In genomic region chr5:95956900-95957293, GRCh38 we compare ENCODE assay signal across 1 cellular context.
TF ChIP-seq lines count a peak whose summit lies in the region.

No MANE protein-coding gene starts in this region.

TF ChIP-seq in HepG2, 621 proteins besides CTCF, POLR2A, EP300 and RAD21 (continued from another document and continues in another):
- TF ChIP-seq ZNF142 (CRISPR knock-in tag; IDR thresholded peaks at IDR 0.05) = no peak
- no peak for TF ChIP-seq ZNF567 (CRISPR knock-in tag; IDR thresholded peaks at IDR 0.05; ENCODE audit: borderline replicate concordance)
- TF ChIP-seq ATF3 (CRISPR knock-in tag; IDR thresholded peaks at IDR 0.05) = no peak
- TF ChIP-seq ATF1 (CRISPR knock-in tag; IDR thresholded peaks at IDR 0.05) = no peak
- no peak for TF ChIP-seq CREM (IDR thresholded peaks at IDR 0.05)
- no peak for TF ChIP-seq CREM (CRISPR knock-in tag; IDR thresholded peaks at IDR 0.05)
- TF ChIP-seq GATAD2A (CRISPR knock-in tag; IDR thresholded peaks at IDR 0.05) = peak; percentile 76; the same call in 1 of the 2 replicates
- TF ChIP-seq ZNF670 (CRISPR knock-in tag; IDR thresholded peaks at IDR 0.05; ENCODE audit: borderline replicate concordance) = no peak
- TF ChIP-seq MYPOP (CRISPR knock-in tag; IDR thresholded peaks at IDR 0.05) = no peak
- no peak for TF ChIP-seq KDM5A (IDR thresholded peaks at IDR 0.05; ENCODE audit: borderline replicate concordance, low read length)
- no peak for TF ChIP-seq NR2C2 (CRISPR knock-in tag; IDR thresholded peaks at IDR 0.05; ENCODE audit: borderline replicate concordance)
- TF ChIP-seq ZNF234 (CRISPR knock-in tag; conservative IDR thresholded peaks at IDR 0.05) = no peak
- TF ChIP-seq ZNF724P (CRISPR knock-in tag; IDR thresholded peaks at IDR 0.05; ENCODE audit: borderline replicate concordance) = no peak
- TF ChIP-seq THAP9 (CRISPR knock-in tag; IDR thresholded peaks at IDR 0.05; ENCODE audit: borderline replicate concordance) = no peak
- TF ChIP-seq ZNF788 (CRISPR knock-in tag; IDR thresholded peaks at IDR 0.05; ENCODE audit: borderline replicate concordance) = no peak
- no peak for TF ChIP-seq HBP1 (CRISPR knock-in tag; IDR thresholded peaks at IDR 0.05; ENCODE audit: low read depth)
- no peak for TF ChIP-seq GRHL1 (CRISPR knock-in tag; conservative IDR thresholded peaks at IDR 0.05)
- TF ChIP-seq PATZ1 (CRISPR knock-in tag; IDR thresholded peaks at IDR 0.05) = peak; percentile 24; the same call in 1 of the 2 replicates
- TF ChIP-seq HMG20B (CRISPR knock-in tag; conservative IDR thresholded peaks at IDR 0.05) = no peak
- no peak for TF ChIP-seq DPF2 (CRISPR knock-in tag; IDR thresholded peaks at IDR 0.05; ENCODE audit: borderline replicate concordance, low read depth)
- TF ChIP-seq RARG (CRISPR knock-in tag; IDR thresholded peaks at IDR 0.05; ENCODE audit: low read depth) = no peak
- TF ChIP-seq LBX2 (CRISPR knock-in tag; IDR thresholded peaks at IDR 0.05; ENCODE audit: borderline replicate concordance) = no peak
- TF ChIP-seq ZIK1 (CRISPR knock-in tag; IDR thresholded peaks at IDR 0.05; ENCODE audit: borderline replicate concordance, low read depth) = no peak
- TF ChIP-seq GLI4 (CRISPR knock-in tag; IDR thresholded peaks at IDR 0.05; ENCODE audit: borderline replicate concordance) = no peak
- TF ChIP-seq ZNF10 (CRISPR knock-in tag; IDR thresholded peaks at IDR 0.05; ENCODE audit: borderline replicate concordance, low read depth) = no peak
- TF ChIP-seq CREBL2 (CRISPR knock-in tag; IDR thresholded peaks at IDR 0.05; ENCODE audit: borderline replicate concordance) = no peak
- no peak for TF ChIP-seq NFYB (CRISPR knock-in tag; IDR thresholded peaks at IDR 0.05)
- TF ChIP-seq ZNF770 (CRISPR knock-in tag; IDR thresholded peaks at IDR 0.05) = no peak
- no peak for TF ChIP-seq TIGD3 (CRISPR knock-in tag; IDR thresholded peaks at IDR 0.05; ENCODE audit: borderline replicate concordance)
- no peak for TF ChIP-seq ZNF709 (CRISPR knock-in tag; IDR thresholded peaks at IDR 0.05)
- TF ChIP-seq SMAD3 (CRISPR knock-in tag; IDR thresholded peaks at IDR 0.05) = no peak
- no peak for TF ChIP-seq ZBTB26 (CRISPR knock-in tag; IDR thresholded peaks at IDR 0.05; ENCODE audit: borderline replicate concordance)
- TF ChIP-seq NFE2L1 (CRISPR knock-in tag; IDR thresholded peaks at IDR 0.05; ENCODE audit: borderline replicate concordance) = no peak
- no peak for TF ChIP-seq KDM2A (CRISPR knock-in tag; IDR thresholded peaks at IDR 0.05; ENCODE audit: borderline replicate concordance, low read depth)
- no peak for TF ChIP-seq MIER3 (CRISPR knock-in tag; IDR thresholded peaks at IDR 0.05; ENCODE audit: borderline replicate concordance)
- no peak for TF ChIP-seq ZNF556 (CRISPR knock-in tag; IDR thresholded peaks at IDR 0.05; ENCODE audit: borderline replicate concordance)
- TF ChIP-seq ZNF251 (CRISPR knock-in tag; IDR thresholded peaks at IDR 0.05) = no peak
- TF ChIP-seq ZNF3 (CRISPR knock-in tag; IDR thresholded peaks at IDR 0.05) = no peak
- TF ChIP-seq SOX6 (IDR thresholded peaks at IDR 0.05) = no peak
- TF ChIP-seq SOX6 (CRISPR knock-in tag; IDR thresholded peaks at IDR 0.05) = peak; percentile 63; the same call in 1 of the 2 replicates
- no peak for TF ChIP-seq SMAD9 (CRISPR knock-in tag; IDR thresholded peaks at IDR 0.05)
